ENCODE assay signal across 8 cellular contexts in genomic region chr4:86934772-86935498, GRCh38.
DNase-seq lines count a peak whose midpoint lies in the region; ATAC-seq and TF ChIP-seq lines count a peak whose summit lies in the region.

Gene AFF1, plus strand, starts transcription at chr4:86935011. Its CDS starts 13,523 bp downstream, at chr4:86948534.

- peak within 1 kb of the TSS; percentile 87 for H3K27ac ChIP-seq in layer of hippocampus (ENCODE audit: low read depth, low read length)

- no peaks in the 10 kb centered on the region for H3K27me3 ChIP-seq in layer of hippocampus (ENCODE audit: control insufficient read depth, insufficient read depth, low read length)

- ATAC-seq in HG03432 (IDR thresholded peaks at IDR 0.05; ENCODE audit: unreplicated experiment), result peak; percentile 61

- TF ChIP-seq CTCF in choroid plexus epithelial cell (conservative IDR thresholded peaks at IDR 0.05; ENCODE audit: low read depth, low read length), result no peak

- peak within 1 kb of the TSS; percentile 82 for H3K4me3 ChIP-seq in choroid plexus epithelial cell (ENCODE audit: low read depth, low read length)

- DNase-seq in Ammon's horn (ENCODE audit: low spot score) (peak; percentile 96), NCI-H510A (lab: John Stamatoyannopoulos, UW) (peak; percentile 79), choroid plexus epithelial cell (ENCODE audit: low read depth) (peak; percentile 89)
- peak; percentile 74 for DNase-seq in activated CD4-positive, alpha-beta T cell treated with anti-CD3 and anti-CD28 coated beads for 24 hours (ENCODE audit: low read depth in 2 of 2)
- DNase-seq in stimulated activated CD4-positive, alpha-beta T cell treated with anti-CD3 and anti-CD28 coated beads, Interleukin-1b, Interleukin-23, amount 100 ng/mL, for 48 hours, result peak; percentile 92

- peak; percentile 88 for TF ChIP-seq POLR2A in GM19193 (IDR thresholded peaks at IDR 0.05; ENCODE audit: extremely low read depth, insufficient read depth, insufficient read length)

Comparison
In these comparisons a context has a peak if more than half of its experiments do, and no peak if none do; other contexts are left out.
1. Peak in every context shown above with its lines: DNase-seq, ATAC-seq, H3K4me3 ChIP-seq and H3K27ac ChIP-seq.